Comparison of ENCODE assay signal across 18 cellular contexts in genomic region chr15:22239806-22240180, GRCh38.
DNase-seq lines count a peak whose midpoint lies in the region; ATAC-seq and TF ChIP-seq lines count a peak whose summit lies in the region.
"Had no signal": no experiment of that assay in that cellular context is flagged by ENCODE, and none has a peak within 500 bp of the region (broad histone marks: within the 10 kb centered on the region; RNA-seq: fewer than 3 reads in every experiment).

No MANE protein-coding gene starts in this region.

- peaks cover 9% of the 10 kb centered on the region for H3K4me1 Mint-ChIP-seq in activated CD4-positive, alpha-beta T cell treated with anti-CD3 and anti-CD28 coated beads for 36 hours
- no peaks in the 10 kb centered on the region for H3K4me1 Mint-ChIP-seq in endothelial cell (ENCODE audit: unreplicated experiment)
- H3K4me1 Mint-ChIP-seq in mesothelial cell of epicardium, result no peaks in the 10 kb centered on the region
- H3K4me1 Mint-ChIP-seq: GM23338 had no signal

- no peaks in the 10 kb centered on the region for H3F3A ChIP-seq in PC-3 (ENCODE audit: low read length, unreplicated experiment)

- H3K27ac ChIP-seq in BLaER1 treated with 17β-estradiol and CSF1 and Interleukin-3, amounts not matched to agents 10 nM and 100 nM, result peak overlapping the region in 6 of 11 experiments; percentile 17 to 50 (median 28); a peak in 7 of 22 replicates
- H3K27ac ChIP-seq in trophoblast cell (ENCODE audit: low read depth, low read length), result no peak overlapping the region
- no peak overlapping the region for H3K27ac ChIP-seq in PC-3 (ENCODE audit: low read length)
- H3K27ac ChIP-seq: 22Rv1, C4-2B had no signal

- H3K9ac ChIP-seq in BLaER1 treated with 17β-estradiol and CSF1 and Interleukin-3, amounts not matched to agents 10 nM and 100 nM, result no peak overlapping the region
- H3K9ac ChIP-seq in trophoblast cell (ENCODE audit: low read length), result no peak overlapping the region
- H3K9ac ChIP-seq in PC-3 (ENCODE audit: low read length), result no peak overlapping the region

- no peaks in the 10 kb centered on the region for H3K79me1 ChIP-seq in trophoblast cell (ENCODE audit: low read length)

- H3K23ac ChIP-seq in trophoblast cell (ENCODE audit: low read length), result no peak overlapping the region

- no peaks in the 10 kb centered on the region for H4K20me1 ChIP-seq in BLaER1 treated with 17β-estradiol and CSF1 and Interleukin-3, amounts not matched to agents 10 nM and 100 nM
- no peaks in the 10 kb centered on the region for H4K20me1 ChIP-seq in PC-3 (ENCODE audit: low read length)

- H3K79me2 ChIP-seq in trophoblast cell (ENCODE audit: control insufficient read depth, insufficient read depth, low read length, poor library complexity), result no peaks in the 10 kb centered on the region
- H3K79me2 ChIP-seq in PC-3 (ENCODE audit: low read length), result no peaks in the 10 kb centered on the region

- TF ChIP-seq CTCF in endothelial cell (IDR thresholded peaks at IDR 0.05; ENCODE audit: unreplicated experiment) (no peak), PC-3 (conservative IDR thresholded peaks at IDR 0.05; ENCODE audit: low read depth, low read length) (no peak), mesothelial cell of epicardium (IDR thresholded peaks at IDR 0.05; ENCODE audit: unreplicated experiment) (no peak)

- no peak overlapping the region for H3K4me3 Mint-ChIP-seq in activated CD4-positive, alpha-beta T cell treated with anti-CD3 and anti-CD28 coated beads for 36 hours
- H3K4me3 Mint-ChIP-seq in endothelial cell (ENCODE audit: unreplicated experiment) (no peak overlapping the region), mesothelial cell of epicardium (no peak overlapping the region)
- H3K4me3 Mint-ChIP-seq: CD8-positive, alpha-beta T cell; GM23338 had no signal

- peaks cover 21 to 41% (median 30%) of the 10 kb centered on the region in 10 experiments for H3K4me1 ChIP-seq in BLaER1 treated with 17β-estradiol and CSF1 and Interleukin-3, amounts not matched to agents 10 nM and 100 nM
- H3K4me1 ChIP-seq in trophoblast cell (ENCODE audit: control insufficient read depth in 1 of 2, insufficient read depth in 2 of 2, low read length in 2 of 2), result no peaks in the 10 kb centered on the region
- H3K4me1 ChIP-seq in PC-3 (ENCODE audit: insufficient read depth, low read length), result no peaks in the 10 kb centered on the region

- POLR2A ChIA-PET in activated CD4-positive, alpha-beta T cell treated with anti-CD3 and anti-CD28 coated beads for 36 hours (lab: Charles Lee), result no interaction called here
- POLR2A ChIA-PET in PC-3 (lab: Charles Lee; ENCODE audit: unreplicated experiment), result no interaction called here

- WGBS in trophoblast cell (ENCODE audit: extremely low coverage, insufficient coverage, insufficient read length), result no CpG with 5 or more reads among the region's 3 CpGs

- no peaks in the 10 kb centered on the region for H3K36me3 ChIP-seq in BLaER1 treated with 17β-estradiol and CSF1 and Interleukin-3, amounts not matched to agents 10 nM and 100 nM
- H3K36me3 ChIP-seq in trophoblast cell (ENCODE audit: control insufficient read depth in 1 of 2, insufficient read depth in 2 of 2, low read length in 2 of 2) (no peaks in the 10 kb centered on the region), PC-3 (ENCODE audit: low read depth, low read length) (no peaks in the 10 kb centered on the region)

- H3K4me3 ChIP-seq in BLaER1 treated with 17β-estradiol and CSF1 and Interleukin-3, amounts not matched to agents 10 nM and 100 nM, result no peak overlapping the region
- H3K4me3 ChIP-seq in trophoblast cell (ENCODE audit: low read depth, low read length) (peak overlapping the region; percentile 40), PC-3 (ENCODE audit: low read length) (no peak overlapping the region)
- H3K4me3 ChIP-seq: GM23338 had no signal

- H3K9me2 ChIP-seq in PC-3 (replicated peaks; ENCODE audit: low read length), result no peaks in the 10 kb centered on the region

- H3K14ac ChIP-seq in trophoblast cell (ENCODE audit: low read length), result no peak overlapping the region

- BruUV-seq in PC-3 (replicated peaks; lab: Mats Ljungman, UMichigan), result no TSS peak

- CTCF ChIA-PET in activated CD4-positive, alpha-beta T cell treated with anti-CD3 and anti-CD28 coated beads for 36 hours (lab: Charles Lee), result no interaction called here
- CTCF ChIA-PET in PC-3 (lab: Charles Lee), result no interaction called here

- intact Hi-C loops in activated CD4-positive, alpha-beta T cell treated with anti-CD3 and anti-CD28 coated beads for 36 hours (cut with DNase I, micrococcal nuclease), result loop anchor here (1.0 to 2.0 kb wide), 3 partner anchors 15 to 29 kb away; no protein-coding TSS in a partner anchor
- intact Hi-C loops in PC-3 (cut with micrococcal nuclease), result no loop called here

- no peaks in the 10 kb centered on the region for H3K36me3 Mint-ChIP-seq in activated CD4-positive, alpha-beta T cell treated with anti-CD3 and anti-CD28 coated beads for 36 hours (ENCODE audit: low read depth)
- H3K36me3 Mint-ChIP-seq in endothelial cell (ENCODE audit: low read depth, unreplicated experiment) (peaks cover 46% of the 10 kb centered on the region), mesothelial cell of epicardium (peaks cover 14% of the 10 kb centered on the region)
- H3K36me3 Mint-ChIP-seq: CD8-positive, alpha-beta T cell had no signal

- no peak overlapping the region for H4K12ac ChIP-seq in trophoblast cell (ENCODE audit: low read depth, low read length)

- ATAC-seq in activated CD4-positive, alpha-beta T cell treated with anti-CD3 and anti-CD28 coated beads for 36 hours, result no peak
- ATAC-seq in PC-3, result no peak
- no peak for ATAC-seq in HG03521 (IDR thresholded peaks at IDR 0.05; ENCODE audit: unreplicated experiment)
- ATAC-seq: CD8-positive, alpha-beta T cell; GM23338 had no signal

- H3K27me3 ChIP-seq in BLaER1 treated with 17β-estradiol and CSF1 and Interleukin-3, amounts not matched to agents 10 nM and 100 nM, result peaks cover 0 to 10% (median 0%) of the 10 kb centered on the region in 11 experiments; a peak in 2 of 22 replicates
- H3K27me3 ChIP-seq in trophoblast cell (ENCODE audit: insufficient read depth, low read length) (no peaks in the 10 kb centered on the region), PC-3 (ENCODE audit: low read length) (no peaks in the 10 kb centered on the region)

- peaks cover 0 to 5% (median 0%) of the 10 kb centered on the region in 11 experiments; a peak in 4 of 22 replicates for H3K9me3 ChIP-seq in BLaER1 treated with 17β-estradiol and CSF1 and Interleukin-3, amounts not matched to agents 10 nM and 100 nM (replicated peaks in 1 of 11)
- H3K9me3 ChIP-seq in trophoblast cell (ENCODE audit: insufficient read depth, low read depth, low read length) (peaks cover 44% of the 10 kb centered on the region), PC-3 (ENCODE audit: low read length) (peaks cover 26% of the 10 kb centered on the region)

- H2AK5ac ChIP-seq in trophoblast cell (ENCODE audit: low read length), result no peak overlapping the region

- H3K27ac Mint-ChIP-seq in activated CD4-positive, alpha-beta T cell treated with anti-CD3 and anti-CD28 coated beads for 36 hours, result peak overlapping the region; percentile 15
- H3K27ac Mint-ChIP-seq in endothelial cell (ENCODE audit: unreplicated experiment) (peak overlapping the region; percentile 54), mesothelial cell of epicardium (no peak overlapping the region)
- H3K27ac Mint-ChIP-seq: CD8-positive, alpha-beta T cell; GM23338 had no signal

- peaks cover 3% of the 10 kb centered on the region for H3K9me3 Mint-ChIP-seq in activated CD4-positive, alpha-beta T cell treated with anti-CD3 and anti-CD28 coated beads for 36 hours (ENCODE audit: low read depth)
- H3K9me3 Mint-ChIP-seq in endothelial cell (ENCODE audit: unreplicated experiment) (peaks cover 78% of the 10 kb centered on the region), mesothelial cell of epicardium (peaks cover 59% of the 10 kb centered on the region)
- H3K9me3 Mint-ChIP-seq: CD8-positive, alpha-beta T cell had no signal

- no peak overlapping the region for H4K8ac ChIP-seq in trophoblast cell (ENCODE audit: low read depth, low read length)

- no peak overlapping the region for H2BK12ac ChIP-seq in trophoblast cell (ENCODE audit: low read length)

- peaks cover 10% of the 10 kb centered on the region for H3K27me3 Mint-ChIP-seq in activated CD4-positive, alpha-beta T cell treated with anti-CD3 and anti-CD28 coated beads for 36 hours
- H3K27me3 Mint-ChIP-seq in endothelial cell (ENCODE audit: unreplicated experiment) (peaks cover 26% of the 10 kb centered on the region), mesothelial cell of epicardium (ENCODE audit: low read depth) (no peaks in the 10 kb centered on the region)

- peak overlapping the region; percentile 65 to 81 (median 70) for H3K4me2 ChIP-seq in BLaER1 treated with 17β-estradiol and CSF1 and Interleukin-3, amounts not matched to agents 10 nM and 100 nM
- H3K4me2 ChIP-seq in trophoblast cell (ENCODE audit: low read length) (no peak overlapping the region), PC-3 (ENCODE audit: low read length) (no peak overlapping the region)
- H3K4me2 ChIP-seq: GM23338 had no signal

- H3K4ac ChIP-seq in trophoblast cell (ENCODE audit: low read depth, low read length), result no peak overlapping the region

- no peak overlapping the region for H2BK5ac ChIP-seq in trophoblast cell (ENCODE audit: low read depth, low read length, poor library complexity)

- no peak for DNase-seq in activated CD4-positive, alpha-beta T cell treated with anti-CD3 and anti-CD28 coated beads for 36 hours
- DNase-seq in activated CD4-positive, alpha-beta T cell treated with anti-CD3 and anti-CD28 coated beads, Interleukin-2, amount 50 U/mL, for 48 hours, result no peak
- DNase-seq in endothelial cell (ENCODE audit: low spot score) (no peak), trophoblast cell (no peak), PC-3 (no peak), mesothelial cell of epicardium (ENCODE audit: low spot score in 2 of 2, unreplicated experiment in 2 of 2) (no peak)
- DNase-seq: AML-193; CD8-positive, alpha-beta T cell; COR-L47; DMS153; DMS79 treated with DMSO at 0.1 percent for 48 hours; EL; H7 had no signal

- H4K91ac ChIP-seq in trophoblast cell (ENCODE audit: low read depth, low read length), result no peak overlapping the region

- no peak overlapping the region for H3K18ac ChIP-seq in trophoblast cell (ENCODE audit: low read length)

- H2AFZ ChIP-seq in trophoblast cell (ENCODE audit: insufficient read depth, low read length, poor library complexity) (no peak overlapping the region), PC-3 (ENCODE audit: low read length) (no peak overlapping the region)
- H2AFZ ChIP-seq: GM23338 had no signal

- H2BK120ac ChIP-seq in trophoblast cell (ENCODE audit: insufficient read depth, low read length, poor library complexity), result no peak overlapping the region

Comparison
In these comparisons a context has a peak if more than half of its experiments do, and no peak if none do; other contexts are left out.
1. H3K27ac ChIP-seq: peak in BLaER1 treated with 17β-estradiol and CSF1 and Interleukin-3, amounts not matched to agents 10 nM and 100 nM (6 of 11); none in trophoblast cell (single experiment) and PC-3 (single experiment).
2. H3K4me2 ChIP-seq: peak in BLaER1 treated with 17β-estradiol and CSF1 and Interleukin-3, amounts not matched to agents 10 nM and 100 nM (11 of 11); none in trophoblast cell (single experiment) and PC-3 (single experiment).